26 cellular contexts compared by ENCODE assay signal in genomic region chr12:91993287-91994028, GRCh38.
A peak's percentile ranks its signal among the peaks of the same experiment; 100 is the strongest.
DNase-seq lines count a peak whose midpoint lies in the region; ATAC-seq and TF ChIP-seq lines count a peak whose summit lies in the region.
"Had no signal": no experiment of that assay in that cellular context is flagged by ENCODE, and none has a peak within 500 bp of the region (broad histone marks: within the 10 kb centered on the region; RNA-seq: fewer than 3 reads in every experiment).

No MANE protein-coding gene starts in this region.

- H3K4me1 Mint-ChIP-seq in CD4-positive, CD25-positive, alpha-beta regulatory T cell = peaks cover 22 to 55% (median 33%) of the 10 kb centered on the region in 4 donors
- H3K4me1 Mint-ChIP-seq in neural progenitor cell = peaks cover 6% of the 10 kb centered on the region
- H3K4me1 Mint-ChIP-seq in stimulated activated memory B cell treated with anti-CD40 and anti-IgM and Interleukin-4, amounts not matched to agents 10 μg/mL and 1 μg/mL and 100 μg/mL, for 72 hours = no peaks in the 10 kb centered on the region
- H3K4me1 Mint-ChIP-seq: CD14-positive monocyte had no signal

- no peaks in the 10 kb centered on the region for H3K27me3 ChIP-seq in CD4-positive, CD25-positive, alpha-beta regulatory T cell (ENCODE audit: control insufficient read depth, insufficient read depth, low read length)
- H3K27me3 ChIP-seq in neural progenitor cell (no peaks in the 10 kb centered on the region), trophoblast cell (ENCODE audit: insufficient read depth, low read length) (no peaks in the 10 kb centered on the region)
- H3K27me3 ChIP-seq: BE2C had no signal

- no peaks in the 10 kb centered on the region for H3K79me1 ChIP-seq in trophoblast cell (ENCODE audit: low read length)

- peaks cover 10% of the 10 kb centered on the region for H3K36me3 Mint-ChIP-seq in CD4-positive, CD25-positive, alpha-beta regulatory T cell
- H3K36me3 Mint-ChIP-seq in neural progenitor cell = no peaks in the 10 kb centered on the region
- no peaks in the 10 kb centered on the region for H3K36me3 Mint-ChIP-seq in stimulated activated memory B cell treated with anti-CD40 and anti-IgM and Interleukin-4, amounts not matched to agents 10 μg/mL and 1 μg/mL and 100 μg/mL, for 72 hours
- H3K36me3 Mint-ChIP-seq: CD14-positive monocyte had no signal

- H3K4me3 Mint-ChIP-seq in CD4-positive, CD25-positive, alpha-beta regulatory T cell = no peak overlapping the region
- no peak overlapping the region for H3K4me3 Mint-ChIP-seq in neural progenitor cell
- no peak overlapping the region for H3K4me3 Mint-ChIP-seq in stimulated activated memory B cell treated with anti-CD40 and anti-IgM and Interleukin-4, amounts not matched to agents 10 μg/mL and 1 μg/mL and 100 μg/mL, for 72 hours
- H3K4me3 Mint-ChIP-seq: CD14-positive monocyte had no signal

- H3K4me1 ChIP-seq in CD4-positive, CD25-positive, alpha-beta regulatory T cell (ENCODE audit: control insufficient read depth, insufficient read depth, low read length, poor library complexity, severe bottlenecking) = peaks cover 11% of the 10 kb centered on the region
- no peaks in the 10 kb centered on the region for H3K4me1 ChIP-seq in neural progenitor cell
- no peaks in the 10 kb centered on the region for H3K4me1 ChIP-seq in trophoblast cell (ENCODE audit: control insufficient read depth in 1 of 2, insufficient read depth in 2 of 2, low read length in 2 of 2)

- no peaks in the 10 kb centered on the region for H3K36me3 ChIP-seq in CD4-positive, CD25-positive, alpha-beta regulatory T cell (ENCODE audit: control insufficient read depth, insufficient read depth, low read length)
- H3K36me3 ChIP-seq in neural progenitor cell (no peaks in the 10 kb centered on the region), trophoblast cell (ENCODE audit: control insufficient read depth in 1 of 2, insufficient read depth in 2 of 2, low read length in 2 of 2) (no peaks in the 10 kb centered on the region)
- H3K36me3 ChIP-seq: BE2C had no signal

- no peak overlapping the region for H3K27ac ChIP-seq in CD4-positive, CD25-positive, alpha-beta regulatory T cell (ENCODE audit: insufficient read depth, low read length, poor library complexity, severe bottlenecking)
- no peak overlapping the region for H3K27ac ChIP-seq in neural progenitor cell
- H3K27ac ChIP-seq in trophoblast cell (ENCODE audit: low read depth, low read length) = no peak overlapping the region

- no peak overlapping the region for H2AK5ac ChIP-seq in trophoblast cell (ENCODE audit: low read length)

- H3K14ac ChIP-seq in trophoblast cell (ENCODE audit: low read length) = no peak overlapping the region

- no peak overlapping the region for H2BK5ac ChIP-seq in trophoblast cell (ENCODE audit: low read depth, low read length, poor library complexity)

- no peak for TF ChIP-seq CTCF in neural progenitor cell (IDR thresholded peaks at IDR 0.05)

- no peak overlapping the region for H2BK120ac ChIP-seq in trophoblast cell (ENCODE audit: insufficient read depth, low read length, poor library complexity)

- no peaks in the 10 kb centered on the region for H3F3A ChIP-seq in neural progenitor cell (ENCODE audit: low read depth)

- H3K23ac ChIP-seq in trophoblast cell (ENCODE audit: low read length) = no peak overlapping the region

- H3K4me2 ChIP-seq in neural progenitor cell (no peak overlapping the region), trophoblast cell (ENCODE audit: low read length) (no peak overlapping the region)

- no peak overlapping the region for H3K4ac ChIP-seq in trophoblast cell (ENCODE audit: low read depth, low read length)

- H2BK12ac ChIP-seq in trophoblast cell (ENCODE audit: low read length) = no peak overlapping the region

- no peaks in the 10 kb centered on the region for H3K79me2 ChIP-seq in neural progenitor cell (ENCODE audit: low read depth)
- H3K79me2 ChIP-seq in trophoblast cell (ENCODE audit: control insufficient read depth, insufficient read depth, low read length, poor library complexity) = no peaks in the 10 kb centered on the region

- H4K8ac ChIP-seq in trophoblast cell (ENCODE audit: low read depth, low read length) = no peak overlapping the region

- H4K20me1 ChIP-seq in neural progenitor cell (ENCODE audit: low read depth) = no peaks in the 10 kb centered on the region

- no peak overlapping the region for H4K91ac ChIP-seq in trophoblast cell (ENCODE audit: low read depth, low read length)

- H2AFZ ChIP-seq in neural progenitor cell (replicated peaks) (no peak overlapping the region), trophoblast cell (ENCODE audit: insufficient read depth, low read length, poor library complexity) (no peak overlapping the region)

- no peak overlapping the region for H3K4me3 ChIP-seq in CD4-positive, CD25-positive, alpha-beta regulatory T cell (ENCODE audit: low read depth, low read length)
- H3K4me3 ChIP-seq in neural progenitor cell (no peak overlapping the region), trophoblast cell (ENCODE audit: low read depth, low read length) (no peak overlapping the region)

- peak overlapping the region in 2 of 3 donors; percentile 39 to 78 for H3K27ac Mint-ChIP-seq in CD4-positive, CD25-positive, alpha-beta regulatory T cell
- H3K27ac Mint-ChIP-seq in neural progenitor cell = peak overlapping the region; percentile 18
- no peak overlapping the region for H3K27ac Mint-ChIP-seq in stimulated activated memory B cell treated with anti-CD40 and anti-IgM and Interleukin-4, amounts not matched to agents 10 μg/mL and 1 μg/mL and 100 μg/mL, for 72 hours
- H3K27ac Mint-ChIP-seq: CD14-positive monocyte had no signal

- no peak overlapping the region for H3K9ac ChIP-seq in neural progenitor cell
- H3K9ac ChIP-seq in trophoblast cell (ENCODE audit: low read length) = no peak overlapping the region

- ATAC-seq in CD4-positive, CD25-positive, alpha-beta regulatory T cell (ENCODE audit: low read depth in 2 of 2) = no peak
- ATAC-seq in stimulated activated memory B cell treated with anti-CD40 and anti-IgM and Interleukin-4, amounts not matched to agents 10 μg/mL and 1 μg/mL and 100 μg/mL, for 72 hours = no peak
- ATAC-seq in GM21723 (IDR thresholded peaks at IDR 0.05; ENCODE audit: unreplicated experiment) = no peak
- ATAC-seq: PC-3 had no signal

- H3K27me3 Mint-ChIP-seq in CD4-positive, CD25-positive, alpha-beta regulatory T cell = no peaks in the 10 kb centered on the region
- no peaks in the 10 kb centered on the region for H3K27me3 Mint-ChIP-seq in neural progenitor cell (ENCODE audit: insufficient read depth, low read depth)
- no peaks in the 10 kb centered on the region for H3K27me3 Mint-ChIP-seq in stimulated activated memory B cell treated with anti-CD40 and anti-IgM and Interleukin-4, amounts not matched to agents 10 μg/mL and 1 μg/mL and 100 μg/mL, for 72 hours

- H3K9me3 Mint-ChIP-seq in CD4-positive, CD25-positive, alpha-beta regulatory T cell = peaks cover 0 to 6% (median 1%) of the 10 kb centered on the region in 7 donors
- H3K9me3 Mint-ChIP-seq in neural progenitor cell = peaks cover 3% of the 10 kb centered on the region
- H3K9me3 Mint-ChIP-seq in stimulated activated memory B cell treated with anti-CD40 and anti-IgM and Interleukin-4, amounts not matched to agents 10 μg/mL and 1 μg/mL and 100 μg/mL, for 72 hours = peaks cover 6% of the 10 kb centered on the region

- DNase-seq in NCI-H82 (lab: John Stamatoyannopoulos, UW) = peak; percentile 21
- no peak for DNase-seq in NCI-H82 treated with DMSO at 0.1 percent for 48 hours (lab: John Stamatoyannopoulos, UW; ENCODE audit: unreplicated experiment)
- DNase-seq in CD4-positive, CD25-positive, alpha-beta regulatory T cell = no peak
- DNase-seq in dermis blood vessel endothelial cell = peak; percentile 69
- no peak for DNase-seq in neural progenitor cell (ENCODE audit: low spot score)
- DNase-seq in trophoblast cell = no peak
- DNase-seq: 8988T, ACHN, BE2C, Calu3, DMS79 treated with DMSO at 0.1 percent for 48 hours, GF-D8, GOT3, HCEC 1CT, KBM-7, MM.1S, NCI-H1105, NCI-H1436 treated with DMSO at 0.1 percent for 48 hours, NCI-H187 treated with DMSO at 0.1 percent for 48 hours, NCI-H2171 treated with DMSO at 0.1 percent for 48 hours, NCI-H524, NCI-H774, PC-3 had no signal

- H3K18ac ChIP-seq in trophoblast cell (ENCODE audit: low read length) = no peak overlapping the region

- H4K12ac ChIP-seq in trophoblast cell (ENCODE audit: low read depth, low read length) = no peak overlapping the region

- no peaks in the 10 kb centered on the region for H3K9me3 ChIP-seq in CD4-positive, CD25-positive, alpha-beta regulatory T cell (ENCODE audit: control insufficient read depth in 2 of 2, low read length in 2 of 2)
- H3K9me3 ChIP-seq in neural progenitor cell (ENCODE audit: low read depth) = no peaks in the 10 kb centered on the region
- H3K9me3 ChIP-seq in trophoblast cell (ENCODE audit: insufficient read depth, low read depth, low read length) = no peaks in the 10 kb centered on the region
- H3K9me3 ChIP-seq: BE2C had no signal

- WGBS in trophoblast cell (ENCODE audit: extremely low coverage, insufficient coverage, insufficient read length) = no CpG with 5 or more reads among the region's 6 CpGs

Comparison
In these comparisons a context has a peak if more than half of its experiments do, and no peak if none do; other contexts are left out.
1. DNase-seq: peak in NCI-H82 (single experiment) and dermis blood vessel endothelial cell (single experiment); none in NCI-H82 treated with DMSO at 0.1 percent for 48 hours (single experiment), CD4-positive, CD25-positive, alpha-beta regulatory T cell (0 of 3), neural progenitor cell (single experiment) and trophoblast cell (0 of 2).